ENCODE assay signal across 8 cellular contexts in the genomic region with DNA sequence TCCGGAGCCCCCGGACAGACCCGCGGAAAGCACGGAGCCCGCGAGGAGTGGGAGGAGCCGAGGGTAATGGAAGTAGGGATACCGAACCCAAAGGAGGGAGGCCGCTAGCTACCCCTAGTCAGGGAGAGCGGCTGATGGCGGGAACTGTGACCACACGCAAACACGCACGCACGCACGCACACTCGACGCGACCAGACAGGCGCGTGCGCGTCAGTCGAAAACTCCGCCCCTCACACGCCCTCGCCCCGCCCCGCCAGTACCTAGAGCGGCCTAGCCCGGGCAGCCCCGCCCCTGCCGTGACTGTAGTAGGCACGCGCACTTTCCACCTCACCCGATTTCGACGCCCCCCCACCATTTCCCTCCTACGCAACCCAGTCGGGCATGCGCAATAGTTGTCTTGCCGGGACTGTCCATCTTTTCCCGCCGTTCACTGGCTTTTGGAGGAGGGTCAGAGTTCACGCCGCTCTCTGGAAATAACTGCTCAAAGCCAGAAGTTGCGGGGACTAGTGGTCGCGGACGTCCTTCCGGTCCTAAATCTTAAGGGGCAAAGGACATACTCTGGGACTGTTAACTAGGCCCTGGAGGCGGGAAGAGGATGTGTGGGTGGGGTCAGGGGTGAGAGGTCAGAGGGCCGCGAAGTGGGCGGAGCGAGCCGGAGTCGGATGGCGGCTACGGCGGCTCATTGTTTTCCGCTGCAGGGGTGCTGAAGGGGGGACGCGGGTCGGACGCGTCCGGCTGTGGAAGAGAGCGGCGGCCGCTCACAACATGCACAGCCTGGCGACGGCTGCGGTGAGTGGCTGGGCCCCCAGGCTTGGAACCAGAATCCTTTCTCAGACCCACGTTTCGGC. TPM values are rescaled to one million over a fixed set of nuclear protein-coding genes. Genes with fewer than 3 reads are reported as not detected.
A peak's percentile ranks its signal among the peaks of the same experiment; 100 is the strongest.
DNase-seq lines count a peak whose midpoint lies in the region; ATAC-seq and TF ChIP-seq lines count a peak whose summit lies in the region.

A gene with protein sequence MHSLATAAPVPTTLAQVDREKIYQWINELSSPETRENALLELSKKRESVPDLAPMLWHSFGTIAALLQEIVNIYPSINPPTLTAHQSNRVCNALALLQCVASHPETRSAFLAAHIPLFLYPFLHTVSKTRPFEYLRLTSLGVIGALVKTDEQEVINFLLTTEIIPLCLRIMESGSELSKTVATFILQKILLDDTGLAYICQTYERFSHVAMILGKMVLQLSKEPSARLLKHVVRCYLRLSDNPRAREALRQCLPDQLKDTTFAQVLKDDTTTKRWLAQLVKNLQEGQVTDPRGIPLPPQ (plus strand): TSS at position 650 of the 848 bp plus-strand sequence. CDS start 116 bp downstream, at position 766.
A gene with protein sequence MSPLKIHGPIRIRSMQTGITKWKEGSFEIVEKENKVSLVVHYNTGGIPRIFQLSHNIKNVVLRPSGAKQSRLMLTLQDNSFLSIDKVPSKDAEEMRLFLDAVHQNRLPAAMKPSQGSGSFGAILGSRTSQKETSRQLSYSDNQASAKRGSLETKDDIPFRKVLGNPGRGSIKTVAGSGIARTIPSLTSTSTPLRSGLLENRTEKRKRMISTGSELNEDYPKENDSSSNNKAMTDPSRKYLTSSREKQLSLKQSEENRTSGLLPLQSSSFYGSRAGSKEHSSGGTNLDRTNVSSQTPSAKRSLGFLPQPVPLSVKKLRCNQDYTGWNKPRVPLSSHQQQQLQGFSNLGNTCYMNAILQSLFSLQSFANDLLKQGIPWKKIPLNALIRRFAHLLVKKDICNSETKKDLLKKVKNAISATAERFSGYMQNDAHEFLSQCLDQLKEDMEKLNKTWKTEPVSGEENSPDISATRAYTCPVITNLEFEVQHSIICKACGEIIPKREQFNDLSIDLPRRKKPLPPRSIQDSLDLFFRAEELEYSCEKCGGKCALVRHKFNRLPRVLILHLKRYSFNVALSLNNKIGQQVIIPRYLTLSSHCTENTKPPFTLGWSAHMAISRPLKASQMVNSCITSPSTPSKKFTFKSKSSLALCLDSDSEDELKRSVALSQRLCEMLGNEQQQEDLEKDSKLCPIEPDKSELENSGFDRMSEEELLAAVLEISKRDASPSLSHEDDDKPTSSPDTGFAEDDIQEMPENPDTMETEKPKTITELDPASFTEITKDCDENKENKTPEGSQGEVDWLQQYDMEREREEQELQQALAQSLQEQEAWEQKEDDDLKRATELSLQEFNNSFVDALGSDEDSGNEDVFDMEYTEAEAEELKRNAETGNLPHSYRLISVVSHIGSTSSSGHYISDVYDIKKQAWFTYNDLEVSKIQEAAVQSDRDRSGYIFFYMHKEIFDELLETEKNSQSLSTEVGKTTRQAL (minus strand): TSS at position 162 of the 848 bp plus-strand sequence. CDS start 9,698 bp downstream, outside the sequence.

- H3K4me1 Mint-ChIP-seq in activated naive CD8-positive, alpha-beta T cell (ENCODE audit: low read depth): peaks cover 60% of the 10 kb centered on the region

- TF ChIP-seq CTCF in GM10248 (IDR thresholded peaks at IDR 0.05; ENCODE audit: control extremely low read depth, extremely low read depth, low read depth, missing control alignments): no peak
- no peak for TF ChIP-seq CTCF in osteoblast (IDR thresholded peaks at IDR 0.05; ENCODE audit: extremely low read depth, low read depth, low read length)
- TF ChIP-seq CTCF in thoracic aorta (IDR thresholded peaks at IDR 0.05): no peak

- CTCF ChIA-PET in GM10248 (lab: Yijun Ruan, JAX): no interaction called here

- H3K79me2 ChIP-seq in osteoblast (ENCODE audit: insufficient read depth, low read length): peaks cover 97% of the 10 kb centered on the region

- POLR2A ChIA-PET in GM10248 (lab: Yijun Ruan, JAX): no interaction called here

- ATAC-seq in HG02623 (IDR thresholded peaks at IDR 0.05; ENCODE audit: unreplicated experiment) (peak; percentile 68), thoracic aorta (ENCODE audit: insufficient number of reproducible peaks, low FRiP score, low read depth) (peak; percentile 94)

- peak within 1 kb of the TSS; percentile 96 for H2AFZ ChIP-seq in osteoblast (ENCODE audit: low read length)

- no peaks in the 10 kb centered on the region for H3K27me3 Mint-ChIP-seq in activated naive CD8-positive, alpha-beta T cell

- H3K4me3 Mint-ChIP-seq in activated naive CD8-positive, alpha-beta T cell: peak within 1 kb of the TSS; percentile 96

- DNase-seq in GM10248 (ENCODE audit: extremely low spot score) (peak; percentile 98), NCI-H1105 (lab: John Stamatoyannopoulos, UW) (peak; percentile 95), SKM-1 treated with dmso at 0.1 percent for 144 hours (lab: John Stamatoyannopoulos, UW; ENCODE audit: unreplicated experiment) (peak; percentile 97), glomerular visceral epithelial cell (ENCODE audit: extremely low spot score) (peak; percentile 99), osteoblast (ENCODE audit: insufficient read length, low spot score, missing footprints) (peak; percentile 95), thoracic aorta (ENCODE audit: low spot score) (peak; percentile 97)

- H3K27ac Mint-ChIP-seq in activated naive CD8-positive, alpha-beta T cell: peak within 1 kb of the TSS; percentile 100

- H3K4me3 ChIP-seq in osteoblast (ENCODE audit: insufficient read depth, low read length): peak within 1 kb of the TSS; percentile 94
- peak within 1 kb of the TSS; percentile 89 for H3K4me3 ChIP-seq in thoracic aorta

- peaks cover 31% of the 10 kb centered on the region for H3K4me1 ChIP-seq in osteoblast (ENCODE audit: insufficient read depth, low read length)
- peaks cover 24 to 31% of the 10 kb centered on the region in 2 donors for H3K4me1 ChIP-seq in thoracic aorta (ENCODE audit: control insufficient read depth in 1 of 2, low read depth in 2 of 2)

- peaks cover 9% of the 10 kb centered on the region for H3K36me3 Mint-ChIP-seq in activated naive CD8-positive, alpha-beta T cell

- no peaks in the 10 kb centered on the region for H3K9me3 Mint-ChIP-seq in activated naive CD8-positive, alpha-beta T cell (ENCODE audit: low read depth)

- no peaks in the 10 kb centered on the region for H3K27me3 ChIP-seq in osteoblast (ENCODE audit: insufficient read depth, low read length)
- no peaks in the 10 kb centered on the region for H3K27me3 ChIP-seq in thoracic aorta (replicated peaks; ENCODE audit: insufficient read depth)

- H3K9me3 ChIP-seq in osteoblast (ENCODE audit: low read depth, low read length) (no peaks in the 10 kb centered on the region), thoracic aorta (no peaks in the 10 kb centered on the region)

- H3K4me2 ChIP-seq in osteoblast (ENCODE audit: insufficient read depth, low read length): peak within 1 kb of the TSS; percentile 93

- peaks cover 6% of the 10 kb centered on the region for H3K36me3 ChIP-seq in osteoblast (ENCODE audit: insufficient read depth, low read length)
- peaks cover 3% of the 10 kb centered on the region for H3K36me3 ChIP-seq in thoracic aorta

- peaks cover 9% of the 10 kb centered on the region for H4K20me1 ChIP-seq in osteoblast (ENCODE audit: insufficient read depth, low read length)

- peak within 1 kb of the TSS; percentile 98 for H3K27ac ChIP-seq in osteoblast (ENCODE audit: low read depth, low read length)
- H3K27ac ChIP-seq in thoracic aorta: peak within 1 kb of the TSS; percentile 84 to 90

RNA-seq across cellular contexts. Expression of the first gene that starts in this region (rescaled TPM):
- total RNA-seq in osteoblast (47.1 and 50.3 TPM in 2 replicates), thoracic aorta (10 to 100 TPM; 33.7 to 59.5 TPM)

RNA-seq across cellular contexts. Expression of the second gene that starts in this region (rescaled TPM):
- total RNA-seq in osteoblast: 12.4 and 15.2 TPM in 2 replicates
- total RNA-seq in thoracic aorta: 10 to 100 TPM; 10.2 to 18.6 TPM

Comparison
In these comparisons a context has a peak if more than half of its experiments do, and no peak if none do; other contexts are left out.
1. Peak in every context shown above with its lines: DNase-seq, ATAC-seq, H3K4me3 ChIP-seq and H3K27ac ChIP-seq.